Comparison of ENCODE assay signal across 8 cellular contexts in the genomic region with DNA sequence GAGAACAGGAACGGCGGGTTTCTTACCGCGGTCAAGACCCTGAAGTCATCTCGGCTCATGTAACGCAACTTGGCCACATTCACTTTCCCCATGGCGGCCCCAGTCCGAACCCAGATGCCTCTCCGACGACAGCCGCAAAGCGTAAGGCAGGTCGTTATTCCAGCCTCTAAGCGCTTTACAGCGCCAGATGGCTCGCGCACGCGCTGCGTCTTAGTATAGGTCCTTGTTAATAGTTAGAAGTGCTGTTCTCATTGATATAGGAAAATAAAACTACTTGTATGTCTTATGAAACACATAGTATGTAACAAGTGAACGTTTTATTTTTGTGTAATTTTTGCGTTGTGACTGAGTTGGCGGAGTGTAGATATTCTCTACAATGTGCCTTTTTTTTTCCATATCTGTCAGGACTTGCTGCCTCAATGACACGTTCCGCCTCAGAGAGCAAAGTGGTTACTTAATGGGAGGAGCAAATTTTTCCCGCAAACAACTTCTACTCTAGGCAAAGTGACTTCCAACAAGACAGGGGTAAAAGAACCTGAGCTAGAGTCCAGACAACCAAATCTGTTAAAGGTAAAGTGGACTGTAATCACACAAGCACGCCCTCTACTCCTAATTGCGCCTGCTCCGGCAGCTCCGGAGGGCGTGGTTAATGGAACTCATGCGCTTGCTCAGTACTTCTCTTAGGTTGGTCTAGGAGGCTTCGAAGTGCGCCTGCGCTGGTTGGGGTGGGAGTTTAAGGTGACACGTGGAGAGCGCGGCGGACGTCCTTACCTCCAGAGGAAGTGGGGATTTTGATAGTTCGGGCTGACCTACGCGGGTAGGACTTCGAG. TPM values are rescaled to one million over a fixed set of nuclear protein-coding genes. Genes with fewer than 3 reads are reported as not detected.
A peak's percentile ranks its signal among the peaks of the same experiment; 100 is the strongest.
DNase-seq lines count a peak whose midpoint lies in the region; ATAC-seq lines count a peak whose summit lies in the region.

RIOK2 (minus strand) TSS at position 148 of the 830 bp plus-strand sequence; CDS start at position 92, 56 bp downstream.

- peaks cover 9% of the 10 kb centered on the region for H3K27me3 Mint-ChIP-seq in activated CD4-positive, alpha-beta T cell treated with anti-CD3 and anti-CD28 coated beads, Interleukin-2, amount 10 ng/mL, durations not matched to agents 7 days and 5 days

- ATAC-seq in GM19328 (IDR thresholded peaks at IDR 0.05; ENCODE audit: unreplicated experiment), result peak; percentile 92
- ATAC-seq in HG03520 (IDR thresholded peaks at IDR 0.05; ENCODE audit: unreplicated experiment), result peak; percentile 90

- H4K20me1 ChIP-seq in BLaER1, result peaks cover 24% of the 10 kb centered on the region

- POLR2A ChIA-PET in activated CD4-positive, alpha-beta T cell treated with anti-CD3 and anti-CD28 coated beads, Interleukin-2, amount 10 ng/mL, durations not matched to agents 7 days and 5 days (lab: Charles Lee), result interaction anchor here (0.6 kb wide), 1 partner anchor 1742 kb away, joined by 5 read pairs; no protein-coding TSS in a partner anchor

- H3K4me1 ChIP-seq in BLaER1, result peaks cover 30% of the 10 kb centered on the region

- peaks cover 5% of the 10 kb centered on the region for H3K9me3 Mint-ChIP-seq in activated CD4-positive, alpha-beta T cell treated with anti-CD3 and anti-CD28 coated beads, Interleukin-2, amount 10 ng/mL, durations not matched to agents 7 days and 5 days

- peak within 1 kb of the TSS; percentile 97 for H3K4me3 ChIP-seq in BLaER1

- peak within 1 kb of the TSS; percentile 96 for H3K27ac ChIP-seq in BLaER1

- DNase-seq in NCI-H69 (lab: John Stamatoyannopoulos, UW) (peak; percentile 99), dedifferentiated amniotic fluid mesenchymal stem cell (ENCODE audit: extremely low spot score) (peak; percentile 96), left kidney (ENCODE audit: low read depth, low spot score) (peak; percentile 99)
- DNase-seq in activated CD4-positive, alpha-beta T cell treated with anti-CD3 and anti-CD28 coated beads, Interleukin-2, amount 10 ng/mL, durations not matched to agents 7 days and 5 days, result peak; percentile 94
- peak; percentile 94 to 95 for DNase-seq in stimulated activated CD4-positive, alpha-beta T cell treated with anti-CD3 and anti-CD28 coated beads, Interleukin-2, amount 100 ng/mL, for 24 hours

- H3K4me1 Mint-ChIP-seq in activated CD4-positive, alpha-beta T cell treated with anti-CD3 and anti-CD28 coated beads, Interleukin-2, amount 10 ng/mL, durations not matched to agents 7 days and 5 days, result peaks cover 32% of the 10 kb centered on the region

- H3K4me3 Mint-ChIP-seq in activated CD4-positive, alpha-beta T cell treated with anti-CD3 and anti-CD28 coated beads, Interleukin-2, amount 10 ng/mL, durations not matched to agents 7 days and 5 days, result peak within 1 kb of the TSS; percentile 84

- CTCF ChIA-PET in activated CD4-positive, alpha-beta T cell treated with anti-CD3 and anti-CD28 coated beads, Interleukin-2, amount 10 ng/mL, durations not matched to agents 7 days and 5 days (lab: Charles Lee), result interaction anchor here (0.7 kb wide), 2 partner anchors 357 to 485 kb away, joined by 3 to 4 read pairs; no protein-coding TSS in a partner anchor

- H3K27ac Mint-ChIP-seq in activated CD4-positive, alpha-beta T cell treated with anti-CD3 and anti-CD28 coated beads, Interleukin-2, amount 10 ng/mL, durations not matched to agents 7 days and 5 days, result peak within 1 kb of the TSS; percentile 100

- peaks cover 34% of the 10 kb centered on the region for H3K36me3 Mint-ChIP-seq in activated CD4-positive, alpha-beta T cell treated with anti-CD3 and anti-CD28 coated beads, Interleukin-2, amount 10 ng/mL, durations not matched to agents 7 days and 5 days (ENCODE audit: low read depth)

- H3K9me3 ChIP-seq in BLaER1, result peaks cover 12% of the 10 kb centered on the region; the same call in 1 of the 2 replicates

- peaks cover 20% of the 10 kb centered on the region for H3K36me3 ChIP-seq in BLaER1

- peak within 1 kb of the TSS; percentile 97 for H3K9ac ChIP-seq in BLaER1

- no peaks in the 10 kb centered on the region for H3K27me3 ChIP-seq in BLaER1

- H3K4me2 ChIP-seq in BLaER1, result peak within 1 kb of the TSS; percentile 91

RNA-seq across cellular contexts. Expression of gene RIOK2, which starts in this region (rescaled TPM):
- 10 to 100 TPM; 22.7 to 25.2 TPM for total RNA-seq in activated CD4-positive, alpha-beta T cell treated with anti-CD3 and anti-CD28 coated beads, Interleukin-2, amount 10 ng/mL, durations not matched to agents 7 days and 5 days

Comparison
In these comparisons a context has a peak if more than half of its experiments do, and no peak if none do; other contexts are left out.
1. Peak in every context shown above with its lines: DNase-seq, ATAC-seq, H3K4me3 ChIP-seq and H3K27ac ChIP-seq.